In genomic region chr2:241541564-241542277, GRCh38 we compare ENCODE assay signal across 1 cellular context.
TF ChIP-seq lines count a peak whose summit lies in the region.

No MANE protein-coding gene starts in this region.

TF ChIP-seq in HepG2, 621 proteins besides CTCF, POLR2A, EP300 and RAD21:
- TF ChIP-seq ZFP91 (CRISPR knock-in tag; IDR thresholded peaks at IDR 0.05; ENCODE audit: borderline replicate concordance): peak; percentile 23; the same call in 1 of the 2 replicates
- TF ChIP-seq ZNF883 (CRISPR knock-in tag; IDR thresholded peaks at IDR 0.05; ENCODE audit: not compliant biosample characterization): peak; percentile 29
- no peak for TF ChIP-seq THAP9 (CRISPR knock-in tag; IDR thresholded peaks at IDR 0.05; ENCODE audit: borderline replicate concordance)
- no peak for TF ChIP-seq RORA (CRISPR knock-in tag; IDR thresholded peaks at IDR 0.05)
- TF ChIP-seq PCBP1 (IDR thresholded peaks at IDR 0.05; ENCODE audit: borderline replicate concordance, low read depth, low read length): no peak
- TF ChIP-seq SETDB1 (CRISPR knock-in tag; IDR thresholded peaks at IDR 0.05; ENCODE audit: borderline replicate concordance): no peak
- no peak for TF ChIP-seq ZBTB39 (CRISPR knock-in tag; IDR thresholded peaks at IDR 0.05)
- peak; percentile 59; the same call in 1 of the 2 replicates for TF ChIP-seq ZNF563 (CRISPR knock-in tag; IDR thresholded peaks at IDR 0.05)
- no peak for TF ChIP-seq ZBTB3 (CRISPR knock-in tag; IDR thresholded peaks at IDR 0.05; ENCODE audit: borderline replicate concordance, low read depth)
- 0 out of 2 replicates have a peak, but pooled peaks have one; percentile 25 for TF ChIP-seq ZC3H13 (CRISPR knock-in tag; IDR thresholded peaks at IDR 0.05)
- TF ChIP-seq EED (CRISPR knock-in tag; IDR thresholded peaks at IDR 0.05): 0 out of 2 replicates have a peak, but pooled peaks have one; percentile 19
TF ChIP-seq in HepG2: peak in this region for 5.
